15 cellular contexts compared by ENCODE assay signal in the genomic region with DNA sequence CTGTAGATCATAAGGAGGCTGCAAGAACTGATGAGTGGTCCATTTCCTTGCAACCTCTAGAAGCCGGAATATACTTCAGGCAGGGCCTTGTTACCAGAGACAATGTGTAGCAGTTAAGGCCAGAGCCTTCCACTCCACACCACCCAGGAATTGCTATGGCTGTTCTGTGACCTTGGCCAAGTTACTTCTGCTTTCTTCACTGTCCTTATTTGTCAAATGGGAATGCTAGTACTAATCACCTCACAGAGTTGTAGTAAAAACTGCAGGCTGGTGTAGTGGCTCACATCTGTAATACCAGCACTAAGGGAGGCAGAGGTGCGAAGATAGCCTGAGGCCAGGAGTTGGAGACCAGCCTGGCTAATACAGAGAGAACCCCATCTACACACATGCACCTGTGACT. TPM values are rescaled to one million over a fixed set of nuclear protein-coding genes. Genes with fewer than 3 reads are reported as not detected.
DNase-seq lines count a peak whose midpoint lies in the region; ATAC-seq and TF ChIP-seq lines count a peak whose summit lies in the region.
"Had no signal": no experiment of that assay in that cellular context is flagged by ENCODE, and none has a peak within 500 bp of the region (broad histone marks: within the 10 kb centered on the region; RNA-seq: fewer than 3 reads in every experiment).

No MANE protein-coding gene starts in this region.

- intact Hi-C loops in activated CD8-positive, alpha-beta T cell treated with anti-CD3 and anti-CD28 coated beads for 36 hours (cut with micrococcal nuclease) = no loop called here
- intact Hi-C loops in HCT116 (cut with micrococcal nuclease) (no loop called here), activated B cell treated with CpG ODN at 0.5 μM for 24 hours (cut with micrococcal nuclease) (no loop called here)

- POLR2A ChIA-PET in activated CD8-positive, alpha-beta T cell treated with anti-CD3 and anti-CD28 coated beads for 36 hours (lab: Charles Lee) = interaction anchor here (1.2 to 2.8 kb wide), 2 partner anchors 46 to 60 kb away, joined by 3 to 11 read pairs; partner anchors contain the start of gene RAB7A
- POLR2A ChIA-PET in activated CD8-positive, alpha-beta T cell treated with anti-CD3 and anti-CD28 coated beads, Interleukin-2, amount 10 ng/mL, durations not matched to agents 7 days and 5 days (lab: Charles Lee) = interaction anchor here (0.7 to 3.3 kb wide), 5 partner anchors 10 to 167 kb away, joined by 3 to 19 read pairs (median 13); partner anchors contain the start of genes RAB7A and RPN1
- POLR2A ChIA-PET in HCT116 (lab: Charles Lee) = interaction anchor here (1.4 kb wide), 1 partner anchor 10 kb away, joined by 9 read pairs; no protein-coding TSS in a partner anchor
- POLR2A ChIA-PET in activated B cell treated with CpG ODN at 0.5 μM for 24 hours (lab: Charles Lee) = interaction anchor here (1.4 to 2.7 kb wide), 4 partner anchors 46 to 197 kb away, joined by 4 to 42 read pairs (median 13); partner anchors contain the start of gene RAB7A

- DNase-seq in activated CD8-positive, alpha-beta T cell treated with anti-CD3 and anti-CD28 coated beads for 36 hours = no peak
- no peak for DNase-seq in activated CD8-positive, alpha-beta T cell treated with anti-CD3 and anti-CD28 coated beads, Interleukin-2, amount 10 ng/mL, durations not matched to agents 7 days and 5 days
- DNase-seq in HCT116 (ENCODE audit: low read depth, low spot score) = no peak
- DNase-seq in activated B cell treated with CpG ODN at 0.5 μM for 24 hours = no peak
- no peak for DNase-seq in neural crest cell (ENCODE audit: low read depth, low spot score)
- DNase-seq in pons (ENCODE audit: low spot score) = no peak
- DNase-seq in DMS79 (lab: John Stamatoyannopoulos, UW) = no peak
- DNase-seq: effector CD8-positive, alpha-beta T cell; foreskin melanocyte; NCI-H1048; stimulated activated CD4-positive, alpha-beta T cell treated with anti-CD3 and anti-CD28 coated beads, Interleukin-4, amount 100 ng/mL, for 24 hours; stimulated activated naive CD4-positive, alpha-beta T cell treated with Interleukin-2 at 50 U/mL for 16 hours had no signal

- TF ChIP-seq RAD21 in HCT116 (IDR thresholded peaks at IDR 0.05; ENCODE audit: low read depth) = no peak

- BruUV-seq in HCT116 (replicated peaks; lab: Mats Ljungman, UMichigan) = no TSS peak

- peaks cover 23% of the 10 kb centered on the region for H3K4me1 Mint-ChIP-seq in activated CD8-positive, alpha-beta T cell treated with anti-CD3 and anti-CD28 coated beads for 36 hours (ENCODE audit: low read depth)
- peaks cover 43% of the 10 kb centered on the region for H3K4me1 Mint-ChIP-seq in activated CD8-positive, alpha-beta T cell treated with anti-CD3 and anti-CD28 coated beads, Interleukin-2, amount 10 ng/mL, durations not matched to agents 7 days and 5 days (ENCODE audit: low read depth)
- peaks cover 40% of the 10 kb centered on the region for H3K4me1 Mint-ChIP-seq in activated B cell treated with CpG ODN at 0.5 μM for 24 hours
- peaks cover 13% of the 10 kb centered on the region for H3K4me1 Mint-ChIP-seq in neural crest cell

- no peak for TF ChIP-seq CTCF in activated CD8-positive, alpha-beta T cell treated with anti-CD3 and anti-CD28 coated beads for 36 hours (IDR thresholded peaks at IDR 0.05)
- TF ChIP-seq CTCF in HCT116 (IDR thresholded peaks at IDR 0.05 in 2 of 3, conservative IDR thresholded peaks at IDR 0.05 in 1 of 3; ENCODE audit: borderline replicate concordance in 1 of 3, insufficient read depth in 1 of 3, low read depth in 2 of 3, low read length in 2 of 3) (no peak), activated B cell treated with CpG ODN at 0.5 μM for 24 hours (IDR thresholded peaks at IDR 0.05) (no peak), neural crest cell (conservative IDR thresholded peaks at IDR 0.05) (no peak)

- H3K4me1 ChIP-seq in HCT116 (ENCODE audit: control insufficient read depth in 1 of 2, insufficient read depth in 2 of 2, low read length in 2 of 2) = peaks cover 13 to 20% of the 10 kb centered on the region in 2 experiments; a peak in 3 of 4 replicates
- H3K4me1 ChIP-seq: ascending aorta had no signal

- H3K9me3 Mint-ChIP-seq in activated CD8-positive, alpha-beta T cell treated with anti-CD3 and anti-CD28 coated beads for 36 hours = no peaks in the 10 kb centered on the region
- no peaks in the 10 kb centered on the region for H3K9me3 Mint-ChIP-seq in activated CD8-positive, alpha-beta T cell treated with anti-CD3 and anti-CD28 coated beads, Interleukin-2, amount 10 ng/mL, durations not matched to agents 7 days and 5 days (ENCODE audit: insufficient read depth)
- H3K9me3 Mint-ChIP-seq in activated B cell treated with CpG ODN at 0.5 μM for 24 hours (no peaks in the 10 kb centered on the region), neural crest cell (peaks cover 7% of the 10 kb centered on the region)

- H3K9me3 ChIP-seq in HCT116 (ENCODE audit: control insufficient read depth in 1 of 2, insufficient read depth in 1 of 2, low read depth in 1 of 2, low read length in 2 of 2) = no peaks in the 10 kb centered on the region
- H3K9me3 ChIP-seq: ascending aorta, right atrium auricular region had no signal

- RAD21 ChIA-PET in HCT116 (lab: Charles Lee; ENCODE audit: low non-redundant PET in 1 of 2, low total read pairs in 2 of 2, uncharacterized antibody in 2 of 2, unreplicated experiment in 2 of 2) = no interaction called here

- no peak overlapping the region for H3K27ac Mint-ChIP-seq in activated CD8-positive, alpha-beta T cell treated with anti-CD3 and anti-CD28 coated beads for 36 hours
- H3K27ac Mint-ChIP-seq in activated CD8-positive, alpha-beta T cell treated with anti-CD3 and anti-CD28 coated beads, Interleukin-2, amount 10 ng/mL, durations not matched to agents 7 days and 5 days = no peak overlapping the region
- H3K27ac Mint-ChIP-seq in activated B cell treated with CpG ODN at 0.5 μM for 24 hours (peak overlapping the region; percentile 94), neural crest cell (ENCODE audit: unreplicated experiment) (no peak overlapping the region)

- no peaks in the 10 kb centered on the region for H3K36me3 ChIP-seq in HCT116 (ENCODE audit: control insufficient read depth in 1 of 2, insufficient read depth in 2 of 2, low read length in 2 of 2)
- H3K36me3 ChIP-seq: ascending aorta, right atrium auricular region had no signal

- no peaks in the 10 kb centered on the region for H3K27me3 ChIP-seq in HCT116 (ENCODE audit: insufficient read depth, low read length)
- H3K27me3 ChIP-seq: ascending aorta, right atrium auricular region had no signal

- no peaks in the 10 kb centered on the region for H3K79me2 ChIP-seq in HCT116 (ENCODE audit: insufficient read depth, low read length)

- peak overlapping the region; percentile 81; the same call in 1 of the 2 replicates for H3K4me2 ChIP-seq in HCT116 (ENCODE audit: low read length)

- no peaks in the 10 kb centered on the region for H3K36me3 Mint-ChIP-seq in activated CD8-positive, alpha-beta T cell treated with anti-CD3 and anti-CD28 coated beads for 36 hours (ENCODE audit: low read depth)
- peaks cover 1% of the 10 kb centered on the region for H3K36me3 Mint-ChIP-seq in activated CD8-positive, alpha-beta T cell treated with anti-CD3 and anti-CD28 coated beads, Interleukin-2, amount 10 ng/mL, durations not matched to agents 7 days and 5 days (ENCODE audit: low read depth)
- H3K36me3 Mint-ChIP-seq in activated B cell treated with CpG ODN at 0.5 μM for 24 hours (ENCODE audit: low read depth) (peaks cover 2% of the 10 kb centered on the region), neural crest cell (ENCODE audit: low read depth) (no peaks in the 10 kb centered on the region)

- no peaks in the 10 kb centered on the region for H3K27me3 Mint-ChIP-seq in activated CD8-positive, alpha-beta T cell treated with anti-CD3 and anti-CD28 coated beads for 36 hours
- peaks cover 8% of the 10 kb centered on the region for H3K27me3 Mint-ChIP-seq in activated CD8-positive, alpha-beta T cell treated with anti-CD3 and anti-CD28 coated beads, Interleukin-2, amount 10 ng/mL, durations not matched to agents 7 days and 5 days (ENCODE audit: low read depth)
- no peaks in the 10 kb centered on the region for H3K27me3 Mint-ChIP-seq in activated B cell treated with CpG ODN at 0.5 μM for 24 hours
- H3K27me3 Mint-ChIP-seq in neural crest cell (ENCODE audit: low read depth) = peaks cover 4% of the 10 kb centered on the region

- no peak overlapping the region for H2AFZ ChIP-seq in HCT116 (ENCODE audit: low read depth, low read length, poor library complexity, severe bottlenecking)

- no peak for TF ChIP-seq POLR2A in HCT116 (IDR thresholded peaks at IDR 0.05; ENCODE audit: borderline replicate concordance, extremely low read depth, insufficient read depth, insufficient read length)

- 0 out of 2 replicates have a peak overlapping the region, but pooled peaks have one; percentile 90 for H3K27ac ChIP-seq in HCT116 (ENCODE audit: low read depth, low read length)

- no peaks in the 10 kb centered on the region for H3K9me2 ChIP-seq in HCT116 (ENCODE audit: insufficient read depth)

- no peak overlapping the region for H3K9ac ChIP-seq in HCT116 (ENCODE audit: low read length)

- ATAC-seq in activated CD8-positive, alpha-beta T cell treated with anti-CD3 and anti-CD28 coated beads for 36 hours = no peak
- no peak for ATAC-seq in activated CD8-positive, alpha-beta T cell treated with anti-CD3 and anti-CD28 coated beads, Interleukin-2, amount 10 ng/mL, durations not matched to agents 7 days and 5 days
- ATAC-seq in HCT116 = no peak
- ATAC-seq in activated B cell treated with CpG ODN at 0.5 μM for 24 hours (ENCODE audit: low read depth) = no peak
- ATAC-seq in GM21737 (IDR thresholded peaks at IDR 0.05; ENCODE audit: unreplicated experiment) = no peak

- peak overlapping the region; percentile 93 for H3K4me3 Mint-ChIP-seq in activated CD8-positive, alpha-beta T cell treated with anti-CD3 and anti-CD28 coated beads for 36 hours
- no peak overlapping the region for H3K4me3 Mint-ChIP-seq in activated CD8-positive, alpha-beta T cell treated with anti-CD3 and anti-CD28 coated beads, Interleukin-2, amount 10 ng/mL, durations not matched to agents 7 days and 5 days
- peak overlapping the region; percentile 92 for H3K4me3 Mint-ChIP-seq in activated B cell treated with CpG ODN at 0.5 μM for 24 hours
- H3K4me3 Mint-ChIP-seq in neural crest cell = peak overlapping the region; percentile 40

- CTCF ChIA-PET in activated CD8-positive, alpha-beta T cell treated with anti-CD3 and anti-CD28 coated beads for 36 hours (lab: Charles Lee) = interaction anchor here (2.3 to 4.7 kb wide), 4 partner anchors 62 to 167 kb away, joined by 19 to 119 read pairs (median 29); no protein-coding TSS in a partner anchor
- CTCF ChIA-PET in activated CD8-positive, alpha-beta T cell treated with anti-CD3 and anti-CD28 coated beads, Interleukin-2, amount 10 ng/mL, durations not matched to agents 7 days and 5 days (lab: Charles Lee) = interaction anchor here (0.6 to 4.3 kb wide), 7 partner anchors 62 to 167 kb away, joined by 3 to 256 read pairs (median 11); no protein-coding TSS in a partner anchor
- CTCF ChIA-PET in HCT116 (lab: Charles Lee) (no interaction called here), activated B cell treated with CpG ODN at 0.5 μM for 24 hours (lab: Charles Lee) (interaction anchor here (1.0 to 3.9 kb wide), 4 partner anchors 26 to 117 kb away, joined by 3 to 79 read pairs (median 12); no protein-coding TSS in a partner anchor)

- no peak overlapping the region for H3K4me3 ChIP-seq in HCT116 (replicated peaks in 1 of 2; ENCODE audit: low read depth in 1 of 2, low read length in 2 of 2)
- H3K4me3 ChIP-seq: right atrium auricular region had no signal

- H4K20me1 ChIP-seq in HCT116 (ENCODE audit: insufficient read depth) = no peaks in the 10 kb centered on the region

RNA-seq across cellular contexts. Expression of gene RPN1, which starts 28.7 kb away (rescaled TPM):
- total RNA-seq in activated CD8-positive, alpha-beta T cell treated with anti-CD3 and anti-CD28 coated beads for 36 hours = 100 to 1,000 TPM; 133 TPM
- 100 to 1,000 TPM; 157 to 162 TPM for total RNA-seq in activated CD8-positive, alpha-beta T cell treated with anti-CD3 and anti-CD28 coated beads, Interleukin-2, amount 10 ng/mL, durations not matched to agents 7 days and 5 days
- total RNA-seq in HCT116 (2021; ENCODE audit: unreplicated experiment) (218 TPM), activated B cell treated with CpG ODN at 0.5 μM for 24 hours (93.4 and 95.2 TPM in 2 replicates), neural crest cell (158 and 166 TPM in 2 replicates)
- 238 and 254 TPM in 2 replicates for polyA plus RNA-seq in HCT116 (2012)

RNA-seq across cellular contexts. Expression of gene RAB7A, which starts 46.6 kb away (rescaled TPM):
- 100 to 1,000 TPM; 304 to 322 TPM for total RNA-seq in activated CD8-positive, alpha-beta T cell treated with anti-CD3 and anti-CD28 coated beads for 36 hours
- total RNA-seq in activated CD8-positive, alpha-beta T cell treated with anti-CD3 and anti-CD28 coated beads, Interleukin-2, amount 10 ng/mL, durations not matched to agents 7 days and 5 days = 100 to 1,000 TPM; 256 to 269 TPM
- total RNA-seq in HCT116 (2021; ENCODE audit: unreplicated experiment) (233 TPM), activated B cell treated with CpG ODN at 0.5 μM for 24 hours (169 and 190 TPM in 2 replicates), neural crest cell (148 and 149 TPM in 2 replicates)
- 124 and 126 TPM in 2 replicates for polyA plus RNA-seq in HCT116 (2012)
